Comparison of ENCODE assay signal across 1 cellular context in genomic region chr19:45138303-45138751, GRCh38.
TF ChIP-seq lines count a peak whose summit lies in the region.

No MANE protein-coding gene starts in this region.

TF ChIP-seq in K562, 482 proteins besides CTCF, POLR2A, EP300 and RAD21:
- TF ChIP-seq SETDB1 (IDR thresholded peaks at IDR 0.05; ENCODE audit: low read length): no peak
- TF ChIP-seq UBTF (IDR thresholded peaks at IDR 0.05; ENCODE audit: borderline replicate concordance in 1 of 2, low read depth in 2 of 2, low read length in 2 of 2): no peak
- TF ChIP-seq, protein P1, sequence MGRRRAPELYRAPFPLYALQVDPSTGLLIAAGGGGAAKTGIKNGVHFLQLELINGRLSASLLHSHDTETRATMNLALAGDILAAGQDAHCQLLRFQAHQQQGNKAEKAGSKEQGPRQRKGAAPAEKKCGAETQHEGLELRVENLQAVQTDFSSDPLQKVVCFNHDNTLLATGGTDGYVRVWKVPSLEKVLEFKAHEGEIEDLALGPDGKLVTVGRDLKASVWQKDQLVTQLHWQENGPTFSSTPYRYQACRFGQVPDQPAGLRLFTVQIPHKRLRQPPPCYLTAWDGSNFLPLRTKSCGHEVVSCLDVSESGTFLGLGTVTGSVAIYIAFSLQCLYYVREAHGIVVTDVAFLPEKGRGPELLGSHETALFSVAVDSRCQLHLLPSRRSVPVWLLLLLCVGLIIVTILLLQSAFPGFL (CRISPR knock-in tag; IDR thresholded peaks at IDR 0.05): no peak
- no peak for TF ChIP-seq GMEB1 (CRISPR knock-in tag; IDR thresholded peaks at IDR 0.05)
- TF ChIP-seq, protein P2, sequence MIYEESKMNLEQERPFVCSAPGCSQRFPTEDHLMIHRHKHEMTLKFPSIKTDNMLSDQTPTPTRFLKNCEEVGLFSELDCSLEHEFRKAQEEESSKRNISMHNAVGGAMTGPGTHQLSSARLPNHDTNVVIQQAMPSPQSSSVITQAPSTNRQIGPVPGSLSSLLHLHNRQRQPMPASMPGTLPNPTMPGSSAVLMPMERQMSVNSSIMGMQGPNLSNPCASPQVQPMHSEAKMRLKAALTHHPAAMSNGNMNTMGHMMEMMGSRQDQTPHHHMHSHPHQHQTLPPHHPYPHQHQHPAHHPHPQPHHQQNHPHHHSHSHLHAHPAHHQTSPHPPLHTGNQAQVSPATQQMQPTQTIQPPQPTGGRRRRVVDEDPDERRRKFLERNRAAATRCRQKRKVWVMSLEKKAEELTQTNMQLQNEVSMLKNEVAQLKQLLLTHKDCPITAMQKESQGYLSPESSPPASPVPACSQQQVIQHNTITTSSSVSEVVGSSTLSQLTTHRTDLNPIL (CRISPR knock-in tag; IDR thresholded peaks at IDR 0.05): no peak
- TF ChIP-seq, protein P3, sequence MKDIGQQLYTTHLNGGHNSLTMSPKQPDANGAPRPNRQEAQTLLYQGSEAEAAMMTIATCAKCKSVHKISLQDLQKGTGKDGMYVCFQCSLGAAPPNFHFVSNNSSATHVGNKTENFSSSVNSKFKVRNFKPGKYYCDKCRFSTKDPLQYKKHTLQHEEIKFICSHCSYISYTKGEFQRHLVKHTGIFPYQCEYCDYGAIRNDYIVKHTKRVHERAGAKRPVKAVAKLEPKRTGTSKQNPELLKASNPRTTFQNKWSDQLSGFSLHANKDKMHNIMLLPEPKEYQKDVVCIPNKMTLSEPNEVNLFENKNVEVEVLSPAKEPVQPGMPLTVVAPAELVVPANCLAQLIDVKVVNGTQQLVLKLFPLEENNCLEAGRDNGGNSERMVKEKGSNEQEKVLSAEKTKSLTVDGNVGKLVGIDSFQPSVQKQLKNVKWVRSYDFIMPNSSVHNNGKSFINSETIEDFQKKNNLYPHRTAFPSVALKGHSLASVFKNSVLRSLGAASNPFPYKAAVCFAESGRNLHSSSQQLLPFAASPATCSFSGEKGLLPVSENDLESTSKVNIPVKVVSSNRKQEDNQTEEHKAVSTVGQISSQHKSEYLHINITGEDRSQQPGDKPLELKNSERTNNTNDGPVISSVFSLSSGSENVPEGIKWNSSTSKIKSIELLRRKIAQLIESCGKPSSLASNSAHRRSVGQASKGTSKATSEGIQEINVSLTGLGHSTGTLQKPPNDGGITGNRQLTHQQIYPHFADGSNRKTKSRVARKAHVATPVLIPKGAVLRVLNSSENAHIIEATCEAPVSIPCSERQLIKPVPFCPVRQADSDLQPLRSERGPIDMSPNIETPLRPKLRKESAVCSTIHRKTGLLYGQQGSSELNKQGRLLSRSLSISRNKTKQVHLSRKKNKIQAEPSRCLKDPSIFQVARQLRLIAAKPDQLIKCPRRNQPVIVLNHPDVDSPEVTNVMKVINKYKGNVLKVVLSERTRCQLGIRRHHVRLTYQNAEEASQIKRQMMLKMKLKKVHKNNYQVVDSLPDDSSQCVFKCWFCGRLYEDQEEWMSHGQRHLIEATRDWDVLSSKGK (CRISPR knock-in tag; IDR thresholded peaks at IDR 0.05): no peak
- no peak for TF ChIP-seq CBX5 (IDR thresholded peaks at IDR 0.05; ENCODE audit: borderline replicate concordance, low read depth)
- TF ChIP-seq, protein P4, sequence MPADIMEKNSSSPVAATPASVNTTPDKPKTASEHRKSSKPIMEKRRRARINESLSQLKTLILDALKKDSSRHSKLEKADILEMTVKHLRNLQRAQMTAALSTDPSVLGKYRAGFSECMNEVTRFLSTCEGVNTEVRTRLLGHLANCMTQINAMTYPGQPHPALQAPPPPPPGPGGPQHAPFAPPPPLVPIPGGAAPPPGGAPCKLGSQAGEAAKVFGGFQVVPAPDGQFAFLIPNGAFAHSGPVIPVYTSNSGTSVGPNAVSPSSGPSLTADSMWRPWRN (IDR thresholded peaks at IDR 0.05; ENCODE audit: low read depth): no peak
- no peak for TF ChIP-seq SMARCB1 (IDR thresholded peaks at IDR 0.05; ENCODE audit: insufficient read length, low read depth)
- TF ChIP-seq, protein P5, sequence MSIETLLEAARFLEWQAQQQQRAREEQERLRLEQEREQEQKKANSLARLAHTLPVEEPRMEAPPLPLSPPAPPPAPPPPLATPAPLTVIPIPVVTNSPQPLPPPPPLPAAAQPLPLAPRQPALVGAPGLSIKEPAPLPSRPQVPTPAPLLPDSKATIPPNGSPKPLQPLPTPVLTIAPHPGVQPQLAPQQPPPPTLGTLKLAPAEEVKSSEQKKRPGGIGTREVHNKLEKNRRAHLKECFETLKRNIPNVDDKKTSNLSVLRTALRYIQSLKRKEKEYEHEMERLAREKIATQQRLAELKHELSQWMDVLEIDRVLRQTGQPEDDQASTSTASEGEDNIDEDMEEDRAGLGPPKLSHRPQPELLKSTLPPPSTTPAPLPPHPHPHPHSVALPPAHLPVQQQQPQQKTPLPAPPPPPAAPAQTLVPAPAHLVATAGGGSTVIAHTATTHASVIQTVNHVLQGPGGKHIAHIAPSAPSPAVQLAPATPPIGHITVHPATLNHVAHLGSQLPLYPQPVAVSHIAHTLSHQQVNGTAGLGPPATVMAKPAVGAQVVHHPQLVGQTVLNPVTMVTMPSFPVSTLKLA (conservative IDR thresholded peaks at IDR 0.05): no peak
- no peak for TF ChIP-seq TSC22D4 (tag; IDR thresholded peaks at IDR 0.05)
- no peak for TF ChIP-seq SAFB (IDR thresholded peaks at IDR 0.05; ENCODE audit: borderline replicate concordance, low read depth, low read length)
- TF ChIP-seq ZNF197 (CRISPR knock-in tag; IDR thresholded peaks at IDR 0.05; ENCODE audit: low read depth): no peak
- TF ChIP-seq, protein P6, sequence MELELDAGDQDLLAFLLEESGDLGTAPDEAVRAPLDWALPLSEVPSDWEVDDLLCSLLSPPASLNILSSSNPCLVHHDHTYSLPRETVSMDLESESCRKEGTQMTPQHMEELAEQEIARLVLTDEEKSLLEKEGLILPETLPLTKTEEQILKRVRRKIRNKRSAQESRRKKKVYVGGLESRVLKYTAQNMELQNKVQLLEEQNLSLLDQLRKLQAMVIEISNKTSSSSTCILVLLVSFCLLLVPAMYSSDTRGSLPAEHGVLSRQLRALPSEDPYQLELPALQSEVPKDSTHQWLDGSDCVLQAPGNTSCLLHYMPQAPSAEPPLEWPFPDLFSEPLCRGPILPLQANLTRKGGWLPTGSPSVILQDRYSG (tag; conservative IDR thresholded peaks at IDR 0.05; ENCODE audit: low read depth): no peak
- no peak for TF ChIP-seq ZKSCAN1 (IDR thresholded peaks at IDR 0.05; ENCODE audit: low read depth, low read length)
- no peak for TF ChIP-seq RBFOX2 (IDR thresholded peaks at IDR 0.05; ENCODE audit: low read depth, low read length)
- no peak for TF ChIP-seq SRSF3 (IDR thresholded peaks at IDR 0.05; ENCODE audit: insufficient read depth, low read length)
- TF ChIP-seq, protein P7, sequence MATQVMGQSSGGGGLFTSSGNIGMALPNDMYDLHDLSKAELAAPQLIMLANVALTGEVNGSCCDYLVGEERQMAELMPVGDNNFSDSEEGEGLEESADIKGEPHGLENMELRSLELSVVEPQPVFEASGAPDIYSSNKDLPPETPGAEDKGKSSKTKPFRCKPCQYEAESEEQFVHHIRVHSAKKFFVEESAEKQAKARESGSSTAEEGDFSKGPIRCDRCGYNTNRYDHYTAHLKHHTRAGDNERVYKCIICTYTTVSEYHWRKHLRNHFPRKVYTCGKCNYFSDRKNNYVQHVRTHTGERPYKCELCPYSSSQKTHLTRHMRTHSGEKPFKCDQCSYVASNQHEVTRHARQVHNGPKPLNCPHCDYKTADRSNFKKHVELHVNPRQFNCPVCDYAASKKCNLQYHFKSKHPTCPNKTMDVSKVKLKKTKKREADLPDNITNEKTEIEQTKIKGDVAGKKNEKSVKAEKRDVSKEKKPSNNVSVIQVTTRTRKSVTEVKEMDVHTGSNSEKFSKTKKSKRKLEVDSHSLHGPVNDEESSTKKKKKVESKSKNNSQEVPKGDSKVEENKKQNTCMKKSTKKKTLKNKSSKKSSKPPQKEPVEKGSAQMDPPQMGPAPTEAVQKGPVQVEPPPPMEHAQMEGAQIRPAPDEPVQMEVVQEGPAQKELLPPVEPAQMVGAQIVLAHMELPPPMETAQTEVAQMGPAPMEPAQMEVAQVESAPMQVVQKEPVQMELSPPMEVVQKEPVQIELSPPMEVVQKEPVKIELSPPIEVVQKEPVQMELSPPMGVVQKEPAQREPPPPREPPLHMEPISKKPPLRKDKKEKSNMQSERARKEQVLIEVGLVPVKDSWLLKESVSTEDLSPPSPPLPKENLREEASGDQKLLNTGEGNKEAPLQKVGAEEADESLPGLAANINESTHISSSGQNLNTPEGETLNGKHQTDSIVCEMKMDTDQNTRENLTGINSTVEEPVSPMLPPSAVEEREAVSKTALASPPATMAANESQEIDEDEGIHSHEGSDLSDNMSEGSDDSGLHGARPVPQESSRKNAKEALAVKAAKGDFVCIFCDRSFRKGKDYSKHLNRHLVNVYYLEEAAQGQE (CRISPR knock-in tag; IDR thresholded peaks at IDR 0.05; ENCODE audit: low read depth): no peak
- TF ChIP-seq KAT8 (IDR thresholded peaks at IDR 0.05; ENCODE audit: low read depth): no peak
